Comparison of ENCODE assay signal across 16 cellular contexts in genomic region chr3:177431525-177432255, GRCh38.
A peak's percentile ranks its signal among the peaks of the same experiment; 100 is the strongest.
DNase-seq lines count a peak whose midpoint lies in the region; TF ChIP-seq lines count a peak whose summit lies in the region.
"Had no signal": no experiment of that assay in that cellular context is flagged by ENCODE, and none has a peak within 500 bp of the region (broad histone marks: within the 10 kb centered on the region; RNA-seq: fewer than 3 reads in every experiment).

No MANE protein-coding gene starts in this region.

- 0 out of 2 replicates have a peak, but pooled peaks cover 2% of the 10 kb centered on the region for H3K4me1 ChIP-seq in HEK293 (ENCODE audit: control insufficient read depth, insufficient read depth, low read length)
- H3K4me1 ChIP-seq in neuron (ENCODE audit: insufficient read depth, low read length): peaks cover 21% of the 10 kb centered on the region
- H3K4me1 ChIP-seq in suprapubic skin: no peaks in the 10 kb centered on the region
- no peaks in the 10 kb centered on the region for H3K4me1 ChIP-seq in SJCRH30
- H3K4me1 ChIP-seq: sigmoid colon had no signal

- peaks cover 0 to 6% (median 0%) of the 10 kb centered on the region in 5 experiments for H3K9me3 Mint-ChIP-seq in brain

- peak overlapping the region in 4 of 5 experiments; percentile 39 to 89 (median 83) for H3K27ac Mint-ChIP-seq in brain

- WGBS in suprapubic skin: 55% methylated on average over 8 of the region's 8 CpGs

- POLR2A ChIA-PET in HEK293 (lab: Yijun Ruan, JAX): no interaction called here

- no peak for TF ChIP-seq POLR2A in suprapubic skin (IDR thresholded peaks at IDR 0.05)

- H3K27me3 Mint-ChIP-seq in brain: peaks cover 1% of the 10 kb centered on the region

- CTCF ChIA-PET in HEK293 (lab: Yijun Ruan, JAX): interaction anchor here (0.6 kb wide), 1 partner anchor 70 kb away, joined by 3 read pairs; no protein-coding TSS in a partner anchor

- no peak overlapping the region for H3K27ac ChIP-seq in HEK293 (ENCODE audit: extremely low read depth, low read depth, low read length)
- H3K27ac ChIP-seq in suprapubic skin: no peak overlapping the region
- H3K27ac ChIP-seq in SJCRH30: no peak overlapping the region
- H3K27ac ChIP-seq: C4-2B, KMS-11, sigmoid colon had no signal

- TF ChIP-seq EP300 in suprapubic skin (IDR thresholded peaks at IDR 0.05): no peak

- H3K36me3 Mint-ChIP-seq in brain: no peaks in the 10 kb centered on the region

- H3K4me3 ChIP-seq in HEK293 (ENCODE audit: low read depth, low read length): no peak overlapping the region
- no peak overlapping the region for H3K4me3 ChIP-seq in neuron (ENCODE audit: low read length)
- no peak overlapping the region for H3K4me3 ChIP-seq in suprapubic skin
- no peak overlapping the region for H3K4me3 ChIP-seq in SJCRH30
- H3K4me3 ChIP-seq: sigmoid colon had no signal

- peak overlapping the region in 1 of 5 experiments; percentile 28 for H3K4me3 Mint-ChIP-seq in brain

- H2AFZ ChIP-seq in neuron (ENCODE audit: low read depth, low read length): peak overlapping the region; percentile 75

- DNase-seq in NCI-H146 (lab: John Stamatoyannopoulos, UW) (peak; percentile 90), DMS153 (lab: John Stamatoyannopoulos, UW) (no peak), suprapubic skin (ENCODE audit: low spot score in 2 of 2) (no peak), SJCRH30 (no peak)
- DNase-seq: activated naive CD4-positive, alpha-beta T cell treated with anti-CD3 and anti-CD28 coated beads, Interleukin-2, amount 50 U/mL, for 16 hours; head of caudate nucleus; left cardiac atrium; NCI-H226; sigmoid colon; stimulated activated naive CD8-positive, alpha-beta T cell treated with anti-CD3 and anti-CD28 coated beads, Interleukin-15, Interleukin-2, amounts not matched to agents 100 U/mL and 50 U/mL, for 24 hours; T1000 had no signal

- no peaks in the 10 kb centered on the region for H3K9me3 ChIP-seq in HEK293 (ENCODE audit: control insufficient read depth, insufficient read depth, low read depth, low read length)
- no peaks in the 10 kb centered on the region for H3K9me3 ChIP-seq in neuron (ENCODE audit: low read length)
- H3K9me3 ChIP-seq in suprapubic skin: no peaks in the 10 kb centered on the region
- H3K9me3 ChIP-seq in SJCRH30 (replicated peaks): no peaks in the 10 kb centered on the region
- H3K9me3 ChIP-seq: sigmoid colon had no signal

- H3K36me3 ChIP-seq in HEK293 (ENCODE audit: control insufficient read depth in 2 of 2, insufficient read depth in 1 of 2, low read length in 2 of 2) (no peaks in the 10 kb centered on the region), neuron (ENCODE audit: insufficient read depth, low read length) (no peaks in the 10 kb centered on the region), suprapubic skin (no peaks in the 10 kb centered on the region), SJCRH30 (no peaks in the 10 kb centered on the region)
- H3K36me3 ChIP-seq: sigmoid colon had no signal

- H3K27me3 ChIP-seq in neuron (ENCODE audit: insufficient read depth, low read length): no peaks in the 10 kb centered on the region
- no peaks in the 10 kb centered on the region for H3K27me3 ChIP-seq in suprapubic skin
- H3K27me3 ChIP-seq in SJCRH30: no peaks in the 10 kb centered on the region
- H3K27me3 ChIP-seq: sigmoid colon had no signal

- TF ChIP-seq CTCF in HEK293 (tag by site-specific recombination; IDR thresholded peaks at IDR 0.05) (no peak), brain (conservative IDR thresholded peaks at IDR 0.05) (no peak), suprapubic skin (IDR thresholded peaks at IDR 0.05) (no peak)

- H3K4me1 Mint-ChIP-seq in brain: peaks cover 38% of the 10 kb centered on the region

TF ChIP-seq in HEK293, 187 proteins besides CTCF, POLR2A, EP300 and RAD21:
- TF ChIP-seq, protein P1, sequence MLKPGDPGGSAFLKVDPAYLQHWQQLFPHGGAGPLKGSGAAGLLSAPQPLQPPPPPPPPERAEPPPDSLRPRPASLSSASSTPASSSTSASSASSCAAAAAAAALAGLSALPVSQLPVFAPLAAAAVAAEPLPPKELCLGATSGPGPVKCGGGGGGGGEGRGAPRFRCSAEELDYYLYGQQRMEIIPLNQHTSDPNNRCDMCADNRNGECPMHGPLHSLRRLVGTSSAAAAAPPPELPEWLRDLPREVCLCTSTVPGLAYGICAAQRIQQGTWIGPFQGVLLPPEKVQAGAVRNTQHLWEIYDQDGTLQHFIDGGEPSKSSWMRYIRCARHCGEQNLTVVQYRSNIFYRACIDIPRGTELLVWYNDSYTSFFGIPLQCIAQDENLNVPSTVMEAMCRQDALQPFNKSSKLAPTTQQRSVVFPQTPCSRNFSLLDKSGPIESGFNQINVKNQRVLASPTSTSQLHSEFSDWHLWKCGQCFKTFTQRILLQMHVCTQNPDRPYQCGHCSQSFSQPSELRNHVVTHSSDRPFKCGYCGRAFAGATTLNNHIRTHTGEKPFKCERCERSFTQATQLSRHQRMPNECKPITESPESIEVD (tag by site-specific recombination; IDR thresholded peaks at IDR 0.05): peak; percentile 82
- TF ChIP-seq ZNF18 (tag by site-specific recombination; IDR thresholded peaks at IDR 0.05) (peak; percentile 49; the same call in 1 of the 2 replicates), GLIS1 (tag by site-specific recombination; IDR thresholded peaks at IDR 0.05) (no peak), ZNF704 (tag by site-specific recombination; IDR thresholded peaks at IDR 0.05) (no peak), PRDM1 (tag by site-specific recombination; IDR thresholded peaks at IDR 0.05) (peak; percentile 28; the same call in 1 of the 2 replicates), FEZF1 (tag by site-specific recombination; IDR thresholded peaks at IDR 0.05) (0 out of 2 replicates have a peak, but pooled peaks have one; percentile 17)
TF ChIP-seq in HEK293: peak in this region for 4.
